21 cellular contexts compared by ENCODE assay signal in genomic region chrX:113548308-113549015, GRCh38.
A peak's percentile ranks its signal among the peaks of the same experiment; 100 is the strongest.
DNase-seq lines count a peak whose midpoint lies in the region; TF ChIP-seq lines count a peak whose summit lies in the region.
"Had no signal": no experiment of that assay in that cellular context is flagged by ENCODE, and none has a peak within 500 bp of the region (broad histone marks: within the 10 kb centered on the region; RNA-seq: fewer than 3 reads in every experiment).

No MANE protein-coding gene starts in this region.

- no peaks in the 10 kb centered on the region for H3K36me3 Mint-ChIP-seq in chondrocyte (ENCODE audit: low read depth)
- H3K36me3 Mint-ChIP-seq: CD4-positive, CD25-positive, alpha-beta regulatory T cell had no signal

- no peak overlapping the region for H3K4me3 ChIP-seq in SJCRH30
- H3K4me3 ChIP-seq: Peyer's patch, SK-N-MC had no signal

- H3K4me3 Mint-ChIP-seq in chondrocyte (ENCODE audit: unreplicated experiment) = no peak overlapping the region
- H3K4me3 Mint-ChIP-seq: B cell; CD4-positive, CD25-positive, alpha-beta regulatory T cell; HFFc6 had no signal

- DNase-seq in NCI-H345 (lab: John Stamatoyannopoulos, UW) (peak; percentile 1), NCI-H345 treated with DMSO at 0.1 percent for 48 hours (lab: John Stamatoyannopoulos, UW; ENCODE audit: unreplicated experiment) (no peak), SJCRH30 (peak; percentile 73 to 85), iPS-NIHi7 (ENCODE audit: extremely low spot score) (peak; percentile 70), chondrocyte (ENCODE audit: low spot score) (no peak), midbrain (lab: John Stamatoyannopoulos, UW) (no peak), NCI-H1105 treated with DMSO at 0.1 percent for 48 hours (lab: John Stamatoyannopoulos, UW) (no peak), HCEC 1CT (no peak)
- DNase-seq: CD4-positive, CD25-positive, alpha-beta regulatory T cell; DMS53; HFFc6; Kasumi-1; MM.1S; NCI-H1105; NCI-H187 treated with DMSO at 0.1 percent for 48 hours; NCI-H446; NCI-H82; Peyer's patch had no signal

- no peaks in the 10 kb centered on the region for H3K9me3 Mint-ChIP-seq in chondrocyte (ENCODE audit: low read depth)
- H3K9me3 Mint-ChIP-seq: HFFc6 had no signal

- no peaks in the 10 kb centered on the region for H3K27me3 Mint-ChIP-seq in chondrocyte (ENCODE audit: low read depth)
- H3K27me3 Mint-ChIP-seq: B cell; CD4-positive, CD25-positive, alpha-beta regulatory T cell had no signal

- no peaks in the 10 kb centered on the region for H3K4me1 Mint-ChIP-seq in chondrocyte (ENCODE audit: low read depth)
- H3K4me1 Mint-ChIP-seq: B cell; CD4-positive, CD25-positive, alpha-beta regulatory T cell had no signal

- no peak for TF ChIP-seq CTCF in chondrocyte (IDR thresholded peaks at IDR 0.05)

- H3K9me3 ChIP-seq in SJCRH30 (replicated peaks) = no peaks in the 10 kb centered on the region
- H3K9me3 ChIP-seq: Peyer's patch had no signal

- H3K36me3 ChIP-seq in SJCRH30 = no peaks in the 10 kb centered on the region
- H3K36me3 ChIP-seq: Peyer's patch had no signal

- H3K4me1 ChIP-seq in SJCRH30 = peaks cover 47% of the 10 kb centered on the region
- H3K4me1 ChIP-seq: Peyer's patch had no signal

- no peak overlapping the region for H3K27ac Mint-ChIP-seq in chondrocyte (ENCODE audit: unreplicated experiment)
- H3K27ac Mint-ChIP-seq: B cell; CD4-positive, CD25-positive, alpha-beta regulatory T cell; HFFc6 had no signal

- no peaks in the 10 kb centered on the region for H3K27me3 ChIP-seq in SJCRH30
- H3K27me3 ChIP-seq: Peyer's patch had no signal

- H3K27ac ChIP-seq in SJCRH30 = peak overlapping the region; percentile 71
- H3K27ac ChIP-seq: 22Rv1, Peyer's patch, SK-N-MC had no signal

Comparison
In these comparisons a context has a peak if more than half of its experiments do, and no peak if none do; other contexts are left out.
1. DNase-seq: peak in NCI-H345 (single experiment), SJCRH30 (2 of 2) and iPS-NIHi7 (single experiment); none in NCI-H345 treated with DMSO at 0.1 percent for 48 hours (single experiment), chondrocyte (single experiment), midbrain (single experiment), NCI-H1105 treated with DMSO at 0.1 percent for 48 hours (single experiment) and HCEC 1CT (single experiment).